ENCODE assay signal across 3 cellular contexts in genomic region chr10:118992496-118992895, GRCh38.
"Had no signal": no experiment of that assay in that cellular context is flagged by ENCODE, and none has a peak within 500 bp of the region (broad histone marks: within the 10 kb centered on the region; RNA-seq: fewer than 3 reads in every experiment).

No MANE protein-coding gene starts in this region.

- DNase-seq: GDM1, GF-D8 had no signal

- ATAC-seq: GM12878 had no signal
